1 cellular context compared by ENCODE assay signal in the genomic region with DNA sequence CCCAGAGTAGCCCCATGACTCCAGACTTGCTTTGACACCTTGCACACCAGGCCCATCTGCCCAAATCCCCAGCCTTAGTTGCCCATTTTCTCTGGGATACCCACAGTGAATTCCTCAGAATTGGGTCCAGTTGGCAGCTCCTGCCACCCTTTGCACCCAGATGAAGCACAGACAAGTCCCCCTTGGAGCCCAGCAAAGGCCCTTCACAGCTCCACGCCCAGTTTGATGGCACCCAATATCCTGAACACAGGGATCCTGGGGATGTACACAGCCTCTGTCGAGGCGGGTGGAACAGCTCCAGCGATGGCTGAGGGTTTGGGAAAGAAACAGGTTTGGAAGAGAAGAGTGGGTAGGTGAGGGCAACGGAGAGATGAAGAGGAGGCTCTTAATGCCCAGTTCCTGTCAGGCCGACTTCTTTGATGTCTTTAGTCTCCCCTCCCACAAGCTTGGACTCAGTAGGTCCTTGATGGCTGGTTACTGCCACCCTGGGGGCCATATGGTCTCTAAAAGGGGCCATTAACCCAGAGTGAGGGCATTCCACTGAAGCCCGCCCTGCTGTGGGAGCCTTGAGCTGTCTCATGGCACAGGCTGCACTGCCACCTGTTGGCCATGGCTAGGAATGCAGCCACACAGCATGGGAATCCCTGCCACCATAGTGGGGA.
TF ChIP-seq lines count a peak whose summit lies in the region.

No MANE protein-coding gene starts in this region.

TF ChIP-seq in WTC11, 78 proteins besides CTCF, POLR2A, EP300 and RAD21 (continued from another document):
- TF ChIP-seq, protein P1, sequence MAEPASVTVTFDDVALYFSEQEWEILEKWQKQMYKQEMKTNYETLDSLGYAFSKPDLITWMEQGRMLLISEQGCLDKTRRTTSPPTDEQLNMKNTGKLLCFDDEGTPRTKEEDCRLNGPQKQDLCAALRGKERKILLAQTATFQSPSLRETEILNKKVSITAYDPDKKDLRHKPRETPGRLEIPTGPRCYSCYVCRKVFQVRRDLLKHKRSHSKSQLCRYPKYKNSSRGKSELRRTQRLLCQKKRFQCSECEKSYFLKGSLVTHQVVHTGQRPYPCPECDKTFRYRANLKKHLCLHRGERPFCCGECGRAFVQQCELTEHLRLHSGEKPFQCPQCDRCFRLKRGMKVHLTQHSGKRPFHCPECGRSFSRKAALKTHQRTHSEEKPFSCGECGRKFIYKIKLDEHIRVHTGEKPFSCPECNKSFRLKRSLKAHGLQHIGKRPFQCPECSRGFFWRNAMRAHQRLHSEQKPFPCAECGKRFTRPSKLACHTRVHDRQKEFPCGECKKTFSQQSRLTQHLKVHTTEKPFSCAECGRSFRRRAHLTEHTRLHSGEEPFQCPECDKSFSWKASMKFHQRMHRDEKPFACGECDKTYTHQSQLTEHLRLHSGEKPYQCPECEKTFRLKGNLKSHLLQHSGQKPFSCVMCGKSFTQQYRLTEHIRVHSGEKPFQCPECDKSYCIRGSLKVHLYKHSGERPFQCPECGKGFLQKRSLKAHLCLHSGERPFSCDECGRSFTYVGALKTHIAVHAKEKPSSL (CRISPR knock-in tag; conservative IDR thresholded peaks at IDR 0.05), result 0 out of 2 replicates have a peak, but pooled peaks have one; percentile 34
- TF ChIP-seq ZNF423 (CRISPR knock-in tag; IDR thresholded peaks at IDR 0.05), result no peak
- TF ChIP-seq, protein P2, sequence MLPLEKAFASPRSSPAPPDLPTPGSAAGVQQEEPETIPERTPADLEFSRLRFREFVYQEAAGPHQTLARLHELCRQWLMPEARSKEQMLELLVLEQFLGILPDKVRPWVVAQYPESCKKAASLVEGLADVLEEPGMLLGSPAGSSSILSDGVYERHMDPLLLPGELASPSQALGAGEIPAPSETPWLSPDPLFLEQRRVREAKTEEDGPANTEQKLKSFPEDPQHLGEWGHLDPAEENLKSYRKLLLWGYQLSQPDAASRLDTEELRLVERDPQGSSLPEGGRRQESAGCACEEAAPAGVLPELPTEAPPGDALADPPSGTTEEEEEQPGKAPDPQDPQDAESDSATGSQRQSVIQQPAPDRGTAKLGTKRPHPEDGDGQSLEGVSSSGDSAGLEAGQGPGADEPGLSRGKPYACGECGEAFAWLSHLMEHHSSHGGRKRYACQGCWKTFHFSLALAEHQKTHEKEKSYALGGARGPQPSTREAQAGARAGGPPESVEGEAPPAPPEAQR (CRISPR knock-in tag; IDR thresholded peaks at IDR 0.05), result no peak
- TF ChIP-seq NFATC4 (CRISPR knock-in tag; IDR thresholded peaks at IDR 0.05), result 0 out of 2 replicates have a peak, but pooled peaks have one; percentile 13
- TF ChIP-seq, protein P3, sequence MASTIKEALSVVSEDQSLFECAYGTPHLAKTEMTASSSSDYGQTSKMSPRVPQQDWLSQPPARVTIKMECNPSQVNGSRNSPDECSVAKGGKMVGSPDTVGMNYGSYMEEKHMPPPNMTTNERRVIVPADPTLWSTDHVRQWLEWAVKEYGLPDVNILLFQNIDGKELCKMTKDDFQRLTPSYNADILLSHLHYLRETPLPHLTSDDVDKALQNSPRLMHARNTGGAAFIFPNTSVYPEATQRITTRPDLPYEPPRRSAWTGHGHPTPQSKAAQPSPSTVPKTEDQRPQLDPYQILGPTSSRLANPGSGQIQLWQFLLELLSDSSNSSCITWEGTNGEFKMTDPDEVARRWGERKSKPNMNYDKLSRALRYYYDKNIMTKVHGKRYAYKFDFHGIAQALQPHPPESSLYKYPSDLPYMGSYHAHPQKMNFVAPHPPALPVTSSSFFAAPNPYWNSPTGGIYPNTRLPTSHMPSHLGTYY (CRISPR knock-in tag; IDR thresholded peaks at IDR 0.05), result no peak
- peak; percentile 79; the same call in 1 of the 2 replicates for TF ChIP-seq TEAD1 (CRISPR knock-in tag; IDR thresholded peaks at IDR 0.05)
- no peak for TF ChIP-seq ETV6 (CRISPR knock-in tag; IDR thresholded peaks at IDR 0.05)
- no peak for TF ChIP-seq RELA (CRISPR knock-in tag; IDR thresholded peaks at IDR 0.05; ENCODE audit: borderline replicate concordance)
- no peak for TF ChIP-seq NR2C2 (CRISPR knock-in tag; IDR thresholded peaks at IDR 0.05)
- TF ChIP-seq EMX1 (CRISPR knock-in tag; IDR thresholded peaks at IDR 0.05), result no peak
- no peak for TF ChIP-seq FOXK1 (CRISPR knock-in tag; IDR thresholded peaks at IDR 0.05)
- TF ChIP-seq SMAD4 (CRISPR knock-in tag; IDR thresholded peaks at IDR 0.05), result no peak
- no peak for TF ChIP-seq CBFB (CRISPR knock-in tag; IDR thresholded peaks at IDR 0.05; ENCODE audit: low read depth)
